1 cellular context compared by ENCODE assay signal in genomic region chr5:58459860-58460726, GRCh38.
A peak's percentile ranks its signal among the peaks of the same experiment; 100 is the strongest.
TF ChIP-seq lines count a peak whose summit lies in the region.

Gene PLK2, minus strand, starts transcription at chr5:58460086. Its CDS starts 127 bp downstream, at chr5:58459959.

TF ChIP-seq in A549, 52 proteins besides CTCF, POLR2A, EP300 and RAD21 (continued from another document):
- peak; percentile 68 for TF ChIP-seq MAZ (IDR thresholded peaks at IDR 0.05; ENCODE audit: borderline replicate concordance, low read depth, low read length)
- TF ChIP-seq NPAS2 (CRISPR knock-in tag; IDR thresholded peaks at IDR 0.05; ENCODE audit: borderline replicate concordance) = no peak
- TF ChIP-seq ATOH8 (CRISPR knock-in tag; IDR thresholded peaks at IDR 0.05; ENCODE audit: low read depth) = no peak
- peak; percentile 78 to 99 for TF ChIP-seq JUN (IDR thresholded peaks at IDR 0.05)
- no peak; the same call in 1 of the 2 replicates for TF ChIP-seq RARB (CRISPR knock-in tag; IDR thresholded peaks at IDR 0.05)
- TF ChIP-seq USF2 (IDR thresholded peaks at IDR 0.05) = no peak
- peak; percentile 79 for TF ChIP-seq MYC (IDR thresholded peaks at IDR 0.05; ENCODE audit: borderline replicate concordance, low read length)
- 0 out of 2 replicates have a peak, but pooled peaks have one; percentile 79 for TF ChIP-seq CHD4 (IDR thresholded peaks at IDR 0.05; ENCODE audit: borderline replicate concordance)
- TF ChIP-seq ELK1 (IDR thresholded peaks at IDR 0.05; ENCODE audit: low read depth, low read length) = no peak
- TF ChIP-seq KDM5A (IDR thresholded peaks at IDR 0.05) = no peak
- no peak for TF ChIP-seq SMC3 (IDR thresholded peaks at IDR 0.05)
- no peak for TF ChIP-seq ESRRA (IDR thresholded peaks at IDR 0.05; ENCODE audit: borderline replicate concordance, low read length)
- TF ChIP-seq CBX8 (IDR thresholded peaks at IDR 0.05) = no peak
- no peak for TF ChIP-seq SREBF2 (IDR thresholded peaks at IDR 0.05)
- TF ChIP-seq PBX3 (IDR thresholded peaks at IDR 0.05) = peak; percentile 82
- TF ChIP-seq E2F6 (IDR thresholded peaks at IDR 0.05; ENCODE audit: borderline replicate concordance, low read depth) = peak; percentile 90; the same call in 1 of the 2 replicates
- TF ChIP-seq ZSCAN20 (CRISPR knock-in tag; IDR thresholded peaks at IDR 0.05) = peak; percentile 100
- no peak for TF ChIP-seq EHF (CRISPR knock-in tag; IDR thresholded peaks at IDR 0.05)
- TF ChIP-seq CHD2 (IDR thresholded peaks at IDR 0.05; ENCODE audit: low read length, partially characterized antibody) = no peak
- no peak for TF ChIP-seq NFE2L2 (conservative IDR thresholded peaks at IDR 0.05; ENCODE audit: low read length)
- no peak for TF ChIP-seq ZFP36 (IDR thresholded peaks at IDR 0.05; ENCODE audit: borderline replicate concordance, partially characterized antibody)
- no peak; the same call in 1 of the 2 replicates for TF ChIP-seq FOSB (CRISPR knock-in tag; IDR thresholded peaks at IDR 0.05)
- no peak for TF ChIP-seq RNF2 (IDR thresholded peaks at IDR 0.05; ENCODE audit: borderline replicate concordance, low read depth)
- peak; percentile 67; the same call in 1 of the 2 replicates for TF ChIP-seq TP53 (CRISPR knock-in tag; IDR thresholded peaks at IDR 0.05)
- TF ChIP-seq MAX (IDR thresholded peaks at IDR 0.05) = peak; percentile 89
